16 cellular contexts compared by ENCODE assay signal in the genomic region with DNA sequence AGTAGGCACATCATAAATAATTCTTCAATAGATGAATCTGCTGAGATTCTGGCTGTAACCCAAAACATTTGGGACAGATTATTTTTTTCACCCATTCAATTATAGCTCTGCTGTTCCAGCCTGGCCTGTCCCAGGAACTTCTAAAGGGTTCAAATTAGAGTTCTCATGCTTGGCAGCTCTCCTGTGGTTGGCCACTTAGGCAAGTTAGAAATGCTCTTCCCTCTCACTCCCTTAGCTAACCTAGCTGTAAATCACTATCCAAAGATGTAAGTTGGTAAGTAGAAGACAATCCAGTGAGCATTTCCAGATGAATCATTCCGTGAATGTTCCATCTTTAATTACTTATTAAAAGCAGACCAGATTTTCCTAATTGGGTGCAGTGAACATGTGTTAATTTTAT.
"Had no signal": no experiment of that assay in that cellular context is flagged by ENCODE, and none has a peak within 500 bp of the region (broad histone marks: within the 10 kb centered on the region; RNA-seq: fewer than 3 reads in every experiment).

No MANE protein-coding gene starts in this region.

- H3K4me3 ChIP-seq: ovary, suprapubic skin, tibial artery had no signal

- H3K27me3 ChIP-seq: ovary, suprapubic skin had no signal

- H3K36me3 ChIP-seq: ovary, suprapubic skin, tibial artery had no signal

- H3K27ac ChIP-seq: ovary, suprapubic skin, tibial artery had no signal

- DNase-seq: activated CD4-positive, alpha-beta T cell treated with anti-CD3 and anti-CD28 coated beads for 1 hour; activated CD4-positive, alpha-beta T cell treated with anti-CD3 and anti-CD28 coated beads, Interleukin-2, amount 50 U/mL, for 1 hour; activated CD8-positive, alpha-beta T cell treated with anti-CD3 and anti-CD28 coated beads for 36 hours; activated gamma-delta T cell treated with Interleukin-2 at 50 U/mL for 16 hours; activated naive CD8-positive, alpha-beta T cell treated with anti-CD3 and anti-CD28 coated beads, Interleukin-2, amount 50 U/mL, for 24 hours; activated T-cell treated with anti-CD3 and anti-CD28 coated beads, Interleukin-2, amount 50 U/mL, for 4 hours; endodermal cell; left ventricle myocardium superior; ovary; retina; stimulated activated CD4-positive, alpha-beta T cell treated with anti-CD3 and anti-CD28 coated beads, Interleukin-15, amount 100 ng/mL, for 24 hours; stimulated activated naive CD4-positive, alpha-beta T cell; T-helper 17 cell; T1000; tibial artery had no signal

- H3K9me3 ChIP-seq: ovary, suprapubic skin, tibial artery had no signal

- H3K4me1 ChIP-seq: tibial artery had no signal
